ENCODE assay signal across 1 cellular context in genomic region chr16:58459344-58460218, GRCh38.
TF ChIP-seq lines count a peak whose summit lies in the region.

No MANE protein-coding gene starts in this region.

TF ChIP-seq in HepG2, 621 proteins besides CTCF, POLR2A, EP300 and RAD21 (continued from another document):
- TF ChIP-seq YEATS2 (CRISPR knock-in tag; IDR thresholded peaks at IDR 0.05; ENCODE audit: borderline replicate concordance) (0 out of 2 replicates have a peak, but pooled peaks have one; percentile 15), FOSL1 (CRISPR knock-in tag; IDR thresholded peaks at IDR 0.05; ENCODE audit: borderline replicate concordance) (peak; percentile 33; the same call in 1 of the 2 replicates), SP140L (CRISPR knock-in tag; IDR thresholded peaks at IDR 0.05; ENCODE audit: borderline replicate concordance) (no peak), FUBP1 (CRISPR knock-in tag; IDR thresholded peaks at IDR 0.05; ENCODE audit: borderline replicate concordance) (no peak), ZNF569 (CRISPR knock-in tag; IDR thresholded peaks at IDR 0.05; ENCODE audit: borderline replicate concordance) (no peak), NFE2 (CRISPR knock-in tag; IDR thresholded peaks at IDR 0.05) (peak; percentile 70; the same call in 1 of the 2 replicates), SAP130 (CRISPR knock-in tag; IDR thresholded peaks at IDR 0.05; ENCODE audit: low read depth) (peak; percentile 36; the same call in 1 of the 2 replicates), TAF15 (IDR thresholded peaks at IDR 0.05; ENCODE audit: low read depth, low read length, poor library complexity, severe bottlenecking) (no peak), MATR3 (CRISPR knock-in tag; IDR thresholded peaks at IDR 0.05) (no peak), NR2F2 (IDR thresholded peaks at IDR 0.05; ENCODE audit: borderline replicate concordance, low read depth) (no peak)
